8 cellular contexts compared by ENCODE assay signal in genomic region chr22:46250035-46250782, GRCh38.
A peak's percentile ranks its signal among the peaks of the same experiment; 100 is the strongest.
DNase-seq lines count a peak whose midpoint lies in the region; ATAC-seq lines count a peak whose summit lies in the region.

TSS of gene CDPF1 (minus strand) at chr22:46250293. CDS start at chr22:46248284, 2,009 bp downstream.

- DNase-seq in AML-193 (lab: John Stamatoyannopoulos, UW) (peak; percentile 80), NCI-H446 treated with DMSO at 0.1 percent for 48 hours (lab: John Stamatoyannopoulos, UW) (peak; percentile 57), cortex of kidney (lab: John Stamatoyannopoulos, UW) (peak; percentile 66), left kidney (ENCODE audit: low read depth, low spot score) (peak; percentile 96)
- DNase-seq in activated CD4-positive, alpha-beta T cell treated with anti-CD3 and anti-CD28 coated beads for 48 hours: peak; percentile 91
- DNase-seq in stimulated activated CD4-positive, alpha-beta T cell treated with anti-CD3 and anti-CD28 coated beads, Interleukin-2, amount 100 ng/mL, for 24 hours: peak; percentile 92 to 93

- ATAC-seq in GM18909 (IDR thresholded peaks at IDR 0.05; ENCODE audit: poor library complexity, unreplicated experiment): peak; percentile 88
- ATAC-seq in HG03159 (IDR thresholded peaks at IDR 0.05; ENCODE audit: unreplicated experiment): peak; percentile 89

Comparison
In these comparisons a context has a peak if more than half of its experiments do, and no peak if none do; other contexts are left out.
1. Peak in every context shown above with its lines: DNase-seq and ATAC-seq.